8 cellular contexts compared by ENCODE assay signal in the genomic region with DNA sequence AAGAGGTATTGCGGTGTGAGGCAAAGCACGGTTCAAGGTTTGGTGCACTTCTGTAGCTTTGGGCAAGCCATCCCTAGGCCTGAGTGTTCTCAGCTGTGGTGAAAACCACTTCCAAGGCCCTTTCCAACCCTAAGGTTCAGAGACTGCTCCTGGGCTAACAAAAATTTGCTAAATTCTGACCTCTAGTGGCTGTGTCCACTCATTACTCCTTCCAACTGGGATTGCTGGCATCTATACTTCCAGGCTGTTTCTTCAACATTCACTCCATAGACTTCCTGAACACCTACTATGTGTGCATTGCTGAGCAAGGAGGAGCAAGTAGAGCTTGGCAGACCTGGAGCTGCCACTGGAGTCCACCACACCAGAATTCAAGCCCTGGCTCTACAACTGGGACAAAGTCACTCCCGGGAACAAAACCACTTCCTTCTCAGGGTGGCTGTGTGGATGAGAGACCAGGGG. TPM values are rescaled to one million over a fixed set of nuclear protein-coding genes. Genes with fewer than 3 reads are reported as not detected.
DNase-seq lines count a peak whose midpoint lies in the region; ATAC-seq and TF ChIP-seq lines count a peak whose summit lies in the region.

No MANE protein-coding gene starts in this region.

- TF ChIP-seq CTCF in AG04450 (IDR thresholded peaks at IDR 0.05; ENCODE audit: low read depth, low read length) (peak; percentile 79), MM.1S (IDR thresholded peaks at IDR 0.05; ENCODE audit: low read length) (peak; percentile 80), epithelial cell of esophagus (IDR thresholded peaks at IDR 0.05; ENCODE audit: insufficient read depth, low read depth, low read length, missing control alignments) (peak; percentile 85)

- no peak overlapping the region for H2AFZ ChIP-seq in MM.1S (ENCODE audit: low read length)

- ATAC-seq in HG03108 (IDR thresholded peaks at IDR 0.05; ENCODE audit: unreplicated experiment), result no peak
- ATAC-seq in HG02678 (IDR thresholded peaks at IDR 0.05; ENCODE audit: unreplicated experiment), result no peak

- H3K36me3 ChIP-seq in MM.1S (replicated peaks; ENCODE audit: insufficient read depth, low read length), result no peaks in the 10 kb centered on the region

- H3K9ac ChIP-seq in MM.1S (ENCODE audit: low read length), result no peak overlapping the region

- H3K4me3 ChIP-seq in AG04450 (ENCODE audit: low read depth, low read length) (no peak overlapping the region), MM.1S (ENCODE audit: low read length) (no peak overlapping the region), epithelial cell of esophagus (ENCODE audit: low read length) (no peak overlapping the region)

- H3K9me3 ChIP-seq in AG04450 (ENCODE audit: control insufficient read depth, insufficient read depth, low read length) (no peaks in the 10 kb centered on the region), MM.1S (replicated peaks; ENCODE audit: insufficient read depth, low read length) (no peaks in the 10 kb centered on the region)

- DNase-seq in AG04450 (ENCODE audit: low read depth, low spot score), result no peak
- peak; percentile 76 for DNase-seq in ELR (ENCODE audit: low read depth)
- DNase-seq in MM.1S, result peak; percentile 27
- peak; percentile 27 to 40 for DNase-seq in SHP77 (lab: John Stamatoyannopoulos, UW)
- peak; percentile 79 for DNase-seq in epithelial cell of esophagus (ENCODE audit: low read depth)
- DNase-seq in midbrain (lab: John Stamatoyannopoulos, UW), result peak; percentile 74

- H3K79me2 ChIP-seq in MM.1S (ENCODE audit: low read length), result no peaks in the 10 kb centered on the region

- no peaks in the 10 kb centered on the region for H4K20me1 ChIP-seq in MM.1S (ENCODE audit: insufficient read depth, low read length)

- H3K4me2 ChIP-seq in MM.1S (ENCODE audit: low read depth, low read length), result no peak overlapping the region

- H3K9me2 ChIP-seq in MM.1S (replicated peaks; ENCODE audit: insufficient read depth, low read length), result no peaks in the 10 kb centered on the region

- no peaks in the 10 kb centered on the region for H3K27me3 ChIP-seq in AG04450 (ENCODE audit: control insufficient read depth, insufficient read depth, low read length)
- H3K27me3 ChIP-seq in MM.1S (replicated peaks; ENCODE audit: insufficient read depth, low read length), result no peaks in the 10 kb centered on the region

- no peak overlapping the region for H3K27ac ChIP-seq in AG04450 (ENCODE audit: low read depth, low read length)
- H3K27ac ChIP-seq in MM.1S (ENCODE audit: low read length), result no peak overlapping the region

- peaks cover 4% of the 10 kb centered on the region; the same call in 1 of the 2 replicates for H3K4me1 ChIP-seq in MM.1S (ENCODE audit: low read length)

- CTCF ChIA-PET in AG04450 (lab: Charles Lee), result interaction anchor here (0.5 to 5.5 kb wide), 41 partner anchors 10 to 422 kb away, joined by 3 to 186 read pairs (median 4); no protein-coding TSS in a partner anchor

- no peaks in the 10 kb centered on the region for H3F3A ChIP-seq in MM.1S (ENCODE audit: insufficient read depth, low read length)

- POLR2A ChIA-PET in AG04450 (lab: Yijun Ruan, JAX), result no interaction called here

RNA-seq across cellular contexts. Expression of gene SH3PXD2A, which starts 29.3 kb away (rescaled TPM):
- polyA plus RNA-seq in AG04450 (2011; rRNA removed), result 22.9 and 27.8 TPM in 2 replicates
- 35.4 and 38.3 TPM in 2 replicates for polyA minus RNA-seq in AG04450 (2011; rRNA and poly(A)+ RNA removed)

RNA-seq across cellular contexts. Expression of gene STN1, which starts 33.3 kb away (rescaled TPM):
- 17.1 and 19.0 TPM in 2 replicates for polyA plus RNA-seq in AG04450 (2011; rRNA removed)
- polyA minus RNA-seq in AG04450 (2011; rRNA and poly(A)+ RNA removed), result 8.6 and 12.9 TPM in 2 replicates
